Comparison of ENCODE assay signal across 21 cellular contexts in the genomic region with DNA sequence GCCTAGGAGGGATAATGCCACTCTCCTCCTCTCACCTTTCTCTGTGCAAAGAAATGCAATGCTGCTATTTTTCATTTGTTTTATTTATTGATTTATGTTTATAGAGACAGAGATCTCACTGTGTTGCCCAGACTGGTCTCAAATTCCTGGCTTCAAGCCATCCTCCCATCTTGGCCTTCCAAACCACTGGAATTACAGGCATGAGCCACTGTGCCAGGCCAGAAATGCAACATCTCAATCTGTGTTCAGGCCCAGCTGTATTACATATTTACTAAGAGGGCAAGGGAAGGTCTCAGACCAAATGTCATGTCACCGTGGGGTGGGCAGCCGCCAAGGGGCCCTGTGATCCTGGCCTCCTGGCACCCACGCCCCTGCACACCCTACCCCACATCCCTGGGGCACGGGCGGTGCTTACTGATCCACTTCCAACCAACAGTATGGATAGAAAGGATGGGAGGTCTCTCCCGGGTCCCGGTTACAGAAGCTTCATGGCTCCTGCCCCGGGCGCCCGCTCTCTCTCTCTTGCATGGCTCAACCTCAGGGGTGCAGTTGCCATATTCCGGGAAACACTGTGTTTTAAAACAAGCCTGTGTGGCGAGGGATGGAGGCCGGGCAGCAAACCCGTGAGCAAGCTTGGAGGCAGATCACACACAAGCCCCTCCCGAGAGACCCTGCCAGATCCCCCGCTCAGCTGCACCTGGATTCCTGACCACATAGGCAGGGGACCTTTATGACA.
DNase-seq lines count a peak whose midpoint lies in the region; ATAC-seq, FAIRE-seq and TF ChIP-seq lines count a peak whose summit lies in the region.
"Had no signal": no experiment of that assay in that cellular context is flagged by ENCODE, and none has a peak within 500 bp of the region (broad histone marks: within the 10 kb centered on the region; RNA-seq: fewer than 3 reads in every experiment).

No MANE protein-coding gene starts in this region.

- H3K4me3 Mint-ChIP-seq in chondrocyte (ENCODE audit: unreplicated experiment) = no peak overlapping the region
- H3K4me3 Mint-ChIP-seq: H9; stimulated activated naive B cell treated with anti-CD40 and anti-IgM and Interleukin-4, amounts not matched to agents 10 μg/mL and 1 μg/mL and 100 μg/mL, for 72 hours; T-cell had no signal

- H3K36me3 Mint-ChIP-seq in chondrocyte (ENCODE audit: low read depth) = peaks cover 10% of the 10 kb centered on the region

- H3K4me3 ChIP-seq in AG04449 (ENCODE audit: low read depth, low read length) = no peak overlapping the region
- H3K4me3 ChIP-seq: vagina had no signal

- TF ChIP-seq POLR2A in GM12891 (IDR thresholded peaks at IDR 0.05; ENCODE audit: low read depth, low read length) = no peak

- POLR2A ChIA-PET in AG04449 (lab: Yijun Ruan, JAX) = no interaction called here

- peak overlapping the region; percentile 49 for H3K27ac Mint-ChIP-seq in chondrocyte (ENCODE audit: unreplicated experiment)
- H3K27ac Mint-ChIP-seq: stimulated activated naive B cell treated with anti-CD40 and anti-IgM and Interleukin-4, amounts not matched to agents 10 μg/mL and 1 μg/mL and 100 μg/mL, for 72 hours; T-cell had no signal

- CTCF ChIA-PET in AG04449 (lab: Yijun Ruan, JAX) = interaction anchor here (2.1 kb wide), 1 partner anchor 210 kb away, joined by 5 read pairs; no protein-coding TSS in a partner anchor

- DNase-seq in AG04449 (ENCODE audit: low read depth, low spot score) = peak; percentile 52
- peak; percentile 69 for DNase-seq in GM04504 (ENCODE audit: low read depth)
- DNase-seq in chondrocyte (ENCODE audit: low spot score) = no peak
- DNase-seq in mesenteric fat pad (ENCODE audit: low spot score) = peak; percentile 79
- no peak for DNase-seq in GM12891 (ENCODE audit: insufficient read length, low spot score)
- DNase-seq in DMS114 treated with DMSO at 0.1 percent for 48 hours (lab: John Stamatoyannopoulos, UW; ENCODE audit: unreplicated experiment) = no peak
- DNase-seq in islet precursor cell = no peak
- DNase-seq: activated effector memory CD4-positive, alpha-beta T cell treated with anti-CD3 and anti-CD28 coated beads, Interleukin-2, amount 50 U/mL, for 16 hours; DMS79; H9; hippocampal formation; KG1; naive B cell; NCI-H146; NCI-H526 treated with DMSO at 0.1 percent for 48 hours; stimulated activated naive B cell treated with anti-CD40 and anti-IgM and Interleukin-4, amounts not matched to agents 10 μg/mL and 1 μg/mL and 100 μg/mL, for 72 hours; T-cell had no signal

- FAIRE-seq in GM12891 (lab: Jason Lieb, UNC) = no peak
- FAIRE-seq: bronchial epithelial cell had no signal

- TF ChIP-seq CTCF in AG04449 (IDR thresholded peaks at IDR 0.05; ENCODE audit: insufficient read depth, low read length, missing control alignments) (no peak), chondrocyte (IDR thresholded peaks at IDR 0.05) (no peak)

- no peaks in the 10 kb centered on the region for H3K27me3 Mint-ChIP-seq in chondrocyte (ENCODE audit: low read depth)
- H3K27me3 Mint-ChIP-seq: naive B cell, T-cell had no signal

- H3K9me3 Mint-ChIP-seq in chondrocyte (ENCODE audit: low read depth) = no peaks in the 10 kb centered on the region

- ATAC-seq in HG03342 (IDR thresholded peaks at IDR 0.05; ENCODE audit: unreplicated experiment) = no peak
- ATAC-seq: Panc1; stimulated activated naive B cell treated with anti-CD40 and anti-IgM and Interleukin-4, amounts not matched to agents 10 μg/mL and 1 μg/mL and 100 μg/mL, for 72 hours; T-cell had no signal

- peaks cover 29% of the 10 kb centered on the region for H3K4me1 Mint-ChIP-seq in chondrocyte (ENCODE audit: low read depth)
- H3K4me1 Mint-ChIP-seq: naive B cell; stimulated activated naive B cell treated with anti-CD40 and anti-IgM and Interleukin-4, amounts not matched to agents 10 μg/mL and 1 μg/mL and 100 μg/mL, for 72 hours; T-cell had no signal

TF ChIP-seq in GM12891, 5 proteins besides CTCF, POLR2A, EP300 and RAD21:
- TF ChIP-seq POLR2AphosphoS5 (IDR thresholded peaks at IDR 0.05; ENCODE audit: low read depth, low read length) (no peak), POU2F2 (IDR thresholded peaks at IDR 0.05; ENCODE audit: low read depth, low read length) (no peak), SPI1 (IDR thresholded peaks at IDR 0.05; ENCODE audit: low read depth, low read length) (no peak), TAF1 (IDR thresholded peaks at IDR 0.05; ENCODE audit: low read depth, low read length) (no peak), PAX5 (IDR thresholded peaks at IDR 0.05; ENCODE audit: insufficient read depth, low read length, severe bottlenecking) (no peak)

Comparison
In these comparisons a context has a peak if more than half of its experiments do, and no peak if none do; other contexts are left out.
1. DNase-seq: peak in AG04449 (single experiment), GM04504 (single experiment) and mesenteric fat pad (single experiment); none in chondrocyte (single experiment), GM12891 (single experiment), DMS114 treated with DMSO at 0.1 percent for 48 hours (single experiment) and islet precursor cell (single experiment).